8 cellular contexts compared by ENCODE assay signal in the genomic region with DNA sequence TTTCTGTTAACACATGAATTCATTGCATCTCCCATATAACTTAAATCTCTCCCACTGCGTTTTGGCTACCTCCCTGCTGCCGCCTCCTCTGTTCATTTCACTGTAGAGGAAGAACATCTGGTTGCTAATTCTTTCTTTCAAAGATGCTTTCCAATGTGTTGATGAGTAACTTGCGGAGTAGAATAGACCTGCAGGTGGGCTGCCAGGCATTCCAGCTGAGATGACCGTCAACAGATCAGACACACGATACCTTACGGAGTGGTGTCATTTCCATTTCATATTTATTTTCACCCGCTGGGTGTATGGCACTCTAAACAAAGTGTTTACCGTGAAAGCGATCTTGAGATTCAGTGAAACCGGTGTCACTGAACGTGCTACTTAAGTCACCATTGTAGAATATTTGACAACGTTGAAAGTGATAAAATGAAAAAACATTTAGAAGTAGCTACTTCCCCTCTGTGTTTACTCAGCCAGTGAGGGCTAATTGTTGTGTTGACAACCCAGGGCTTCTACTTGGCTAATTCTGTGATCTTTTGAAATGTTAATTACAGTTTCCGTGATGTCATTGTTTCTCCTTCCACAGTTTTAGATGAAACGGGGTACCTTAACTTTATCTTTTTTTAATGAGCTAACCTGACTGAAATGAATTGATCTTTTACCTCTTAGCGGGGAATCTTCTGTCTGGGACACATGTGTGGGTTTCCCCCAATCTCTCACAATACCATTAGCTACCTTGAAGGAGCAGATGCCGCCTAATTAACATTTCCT.
DNase-seq lines count a peak whose midpoint lies in the region; ATAC-seq lines count a peak whose summit lies in the region.

No MANE protein-coding gene starts in this region.

- H3K27ac Mint-ChIP-seq in activated T-helper 17 cell treated with anti-CD3 and anti-CD28 coated beads, Interleukin-2, amount 50 U/mL, for 72 hours, result no peak overlapping the region

- H3K9me3 ChIP-seq in mucosa of stomach (ENCODE audit: control insufficient read depth, low read length), result no peaks in the 10 kb centered on the region

- peaks cover 7% of the 10 kb centered on the region for H3K27me3 Mint-ChIP-seq in activated T-helper 17 cell treated with anti-CD3 and anti-CD28 coated beads, Interleukin-2, amount 50 U/mL, for 72 hours

- H3K27me3 ChIP-seq in mucosa of stomach (ENCODE audit: control insufficient read depth, insufficient read depth, low read length), result no peaks in the 10 kb centered on the region

- peak overlapping the region; percentile 37 for H3K4me3 Mint-ChIP-seq in activated T-helper 17 cell treated with anti-CD3 and anti-CD28 coated beads, Interleukin-2, amount 50 U/mL, for 72 hours

- no peak for DNase-seq in NCI-H526 (lab: John Stamatoyannopoulos, UW)
- DNase-seq in T1000 (lab: John Stamatoyannopoulos, UW), result no peak
- no peak for DNase-seq in NCI-H446 treated with DMSO at 0.1 percent for 48 hours (lab: John Stamatoyannopoulos, UW)

- H3K4me1 ChIP-seq in mucosa of stomach (ENCODE audit: control insufficient read depth, insufficient read depth, low read length), result no peaks in the 10 kb centered on the region

- H3K4me3 ChIP-seq in GM08714 (ENCODE audit: low read length), result peak overlapping the region; percentile 42; the same call in 1 of the 2 replicates
- peak overlapping the region; percentile 14 for H3K4me3 ChIP-seq in mucosa of stomach (ENCODE audit: low read length)

- no peaks in the 10 kb centered on the region for H3K4me1 Mint-ChIP-seq in activated T-helper 17 cell treated with anti-CD3 and anti-CD28 coated beads, Interleukin-2, amount 50 U/mL, for 72 hours

- no peaks in the 10 kb centered on the region for H3K9me3 Mint-ChIP-seq in activated T-helper 17 cell treated with anti-CD3 and anti-CD28 coated beads, Interleukin-2, amount 50 U/mL, for 72 hours

- ATAC-seq in HG02759 (IDR thresholded peaks at IDR 0.05; ENCODE audit: unreplicated experiment), result peak; percentile 43
- no peak for ATAC-seq in activated T-helper 17 cell treated with anti-CD3 and anti-CD28 coated beads, Interleukin-2, amount 50 U/mL, for 72 hours (replicated peaks)
- ATAC-seq in GM21737 (IDR thresholded peaks at IDR 0.05; ENCODE audit: unreplicated experiment), result no peak

- no peak overlapping the region for H3K9ac ChIP-seq in mucosa of stomach (ENCODE audit: low read length)

- no peaks in the 10 kb centered on the region for H3K36me3 Mint-ChIP-seq in activated T-helper 17 cell treated with anti-CD3 and anti-CD28 coated beads, Interleukin-2, amount 50 U/mL, for 72 hours (ENCODE audit: low read depth)

- H3K36me3 ChIP-seq in mucosa of stomach (ENCODE audit: control insufficient read depth, insufficient read depth, low read length), result no peaks in the 10 kb centered on the region
